Comparison of ENCODE assay signal across 15 cellular contexts in genomic region chr1:75053207-75053606, GRCh38.
DNase-seq lines count a peak whose midpoint lies in the region; TF ChIP-seq lines count a peak whose summit lies in the region.
"Had no signal": no experiment of that assay in that cellular context is flagged by ENCODE, and none has a peak within 500 bp of the region (broad histone marks: within the 10 kb centered on the region; RNA-seq: fewer than 3 reads in every experiment).

No MANE protein-coding gene starts in this region.

- no peaks in the 10 kb centered on the region for H4K20me1 ChIP-seq in GM23248 (ENCODE audit: insufficient read depth)

- WGBS in GM23248 (ENCODE audit: low coverage in 1 of 2, low lambda C conversion rate in 2 of 2, missing lambda C conversion rate in 2 of 2), 2 experiments, result 18 to 29% methylated on average over 2 of the region's 2 CpGs

- no peaks in the 10 kb centered on the region for H3K36me3 ChIP-seq in GM23248 (ENCODE audit: low read depth)
- H3K36me3 ChIP-seq: colonic mucosa, gastroesophageal sphincter, lower lobe of right lung had no signal

- no peaks in the 10 kb centered on the region for H3F3A ChIP-seq in GM23248 (ENCODE audit: insufficient read depth)

- H3K9me3 ChIP-seq in GM23248 (ENCODE audit: low read depth), result no peaks in the 10 kb centered on the region
- H3K9me3 ChIP-seq: colonic mucosa, lower lobe of right lung had no signal

- H3K79me2 ChIP-seq in GM23248 (ENCODE audit: insufficient read depth), result no peaks in the 10 kb centered on the region

- H3K9me2 ChIP-seq in GM23248 (ENCODE audit: insufficient read depth), result no peaks in the 10 kb centered on the region

- H2AFZ ChIP-seq in GM23248, result no peak overlapping the region

- no peaks in the 10 kb centered on the region for H3K4me1 ChIP-seq in GM23248 (ENCODE audit: insufficient read depth)
- H3K4me1 ChIP-seq: colonic mucosa, gastroesophageal sphincter, lower lobe of right lung had no signal

- in situ Hi-C loops in GM23248 (cut with MboI), result no loop called here

- H3K4me3 ChIP-seq in GM23248, result no peak overlapping the region
- H3K4me3 ChIP-seq in epithelial cell of proximal tubule (ENCODE audit: low read depth, low read length), result no peak overlapping the region
- H3K4me3 ChIP-seq: colonic mucosa, gastroesophageal sphincter, lower lobe of right lung had no signal

- no peaks in the 10 kb centered on the region for H3K27me3 ChIP-seq in GM23248 (replicated peaks; ENCODE audit: insufficient read depth)
- H3K27me3 ChIP-seq: colonic mucosa, gastroesophageal sphincter had no signal

- TF ChIP-seq CTCF in C4-2B (conservative IDR thresholded peaks at IDR 0.05) (peak; percentile 42), epithelial cell of proximal tubule (conservative IDR thresholded peaks at IDR 0.05; ENCODE audit: low read depth, low read length) (peak; percentile 28)

- DNase-seq in GM23248 (peak; percentile 2), OCI-M1 (lab: John Stamatoyannopoulos, UW) (peak; percentile 54), epithelial cell of proximal tubule (ENCODE audit: low read depth) (no peak), SW 1271 (lab: John Stamatoyannopoulos, UW) (no peak), NCI-H510A (lab: John Stamatoyannopoulos, UW) (no peak)
- no peak for DNase-seq in activated CD4-positive, alpha-beta T cell treated with anti-CD3 and anti-CD28 coated beads for 4 hours
- DNase-seq in activated CD4-positive, CD25-positive, alpha-beta regulatory T cell (lab: John Stamatoyannopoulos, UW), result no peak
- DNase-seq: activated CD4-positive, alpha-beta memory T cell treated with anti-CD3 and anti-CD28 coated beads for 36 hours; activated naive CD4-positive, alpha-beta T cell treated with anti-CD3 and anti-CD28 coated beads, Interleukin-2, amount 50 U/mL, for 16 hours; Calu3; colonic mucosa; lower lobe of right lung; posterior cingulate gyrus had no signal

- H3K9ac ChIP-seq in GM23248, result no peak overlapping the region

- no peak overlapping the region for H3K4me2 ChIP-seq in GM23248 (ENCODE audit: unreplicated experiment)

- H3K27ac ChIP-seq in C4-2B (no peak overlapping the region), GM23248 (no peak overlapping the region)
- H3K27ac ChIP-seq: colonic mucosa, gastroesophageal sphincter, lower lobe of right lung had no signal

Comparison
In these comparisons a context has a peak if more than half of its experiments do, and no peak if none do; other contexts are left out.
1. DNase-seq: peak in GM23248 (single experiment) and OCI-M1 (single experiment); none in epithelial cell of proximal tubule (single experiment), SW 1271 (0 of 2), activated CD4-positive, alpha-beta T cell treated with anti-CD3 and anti-CD28 coated beads for 4 hours (0 of 2), activated CD4-positive, CD25-positive, alpha-beta regulatory T cell (0 of 4) and NCI-H510A (single experiment).